Comparison of ENCODE assay signal across 8 cellular contexts in the genomic region with DNA sequence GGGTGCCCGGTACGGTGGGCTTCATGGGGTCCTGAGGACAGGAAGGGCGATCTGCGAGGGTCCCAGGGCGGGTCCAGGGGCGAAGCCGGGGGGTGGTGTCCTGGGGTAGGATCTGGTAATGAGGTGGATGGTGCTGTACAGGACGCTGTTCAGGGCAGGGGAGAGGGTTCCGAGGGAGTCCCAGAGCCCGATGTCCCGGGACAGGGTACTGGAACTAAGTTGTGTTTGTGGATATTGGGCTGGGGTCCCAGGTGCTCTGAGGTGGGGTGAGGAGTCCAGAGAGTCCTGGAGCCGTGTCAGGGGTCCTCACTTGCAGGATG.
A peak's percentile ranks its signal among the peaks of the same experiment; 100 is the strongest.
DNase-seq lines count a peak whose midpoint lies in the region; ATAC-seq and TF ChIP-seq lines count a peak whose summit lies in the region.

No MANE protein-coding gene starts in this region.

- H3K27me3 Mint-ChIP-seq in nephron progenitor cell (ENCODE audit: low read depth, poor library complexity): peaks cover 21% of the 10 kb centered on the region

- peak; percentile 5 for ATAC-seq in GM19452 (IDR thresholded peaks at IDR 0.05; ENCODE audit: unreplicated experiment)
- ATAC-seq in GM21447 (IDR thresholded peaks at IDR 0.05; ENCODE audit: unreplicated experiment): no peak

- H3K27me3 ChIP-seq in KMS-11 (ENCODE audit: insufficient read depth, low read depth): peaks cover 4% of the 10 kb centered on the region; the same call in 1 of the 2 replicates
- H3K27me3 ChIP-seq in effector memory CD4-positive, alpha-beta T cell (replicated peaks; ENCODE audit: control insufficient read depth, insufficient read depth, low read length, poor library complexity, severe bottlenecking): no peaks in the 10 kb centered on the region

- H3K36me3 ChIP-seq in KMS-11 (ENCODE audit: insufficient read depth): no peaks in the 10 kb centered on the region
- H3K36me3 ChIP-seq in effector memory CD4-positive, alpha-beta T cell (ENCODE audit: control insufficient read depth, insufficient read depth, low read length): peaks cover 11% of the 10 kb centered on the region

- peak overlapping the region; percentile 90 for H2AFZ ChIP-seq in KMS-11 (ENCODE audit: low read depth)

- peak overlapping the region; percentile 99 for H3K4me3 Mint-ChIP-seq in nephron progenitor cell

- no peak overlapping the region for H3K4me3 ChIP-seq in KMS-11 (IDR thresholded peaks at IDR 0.05; ENCODE audit: insufficient read depth, low read depth, low read length)
- peak overlapping the region; percentile 70 for H3K4me3 ChIP-seq in effector memory CD4-positive, alpha-beta T cell (ENCODE audit: insufficient read depth, low read depth, low read length, poor library complexity, severe bottlenecking)

- H3K36me3 Mint-ChIP-seq in nephron progenitor cell (ENCODE audit: low read depth): peaks cover 15% of the 10 kb centered on the region

- H3K9me3 ChIP-seq in effector memory CD4-positive, alpha-beta T cell (ENCODE audit: control insufficient read depth, low read length): no peaks in the 10 kb centered on the region

- H3K79me2 ChIP-seq in KMS-11 (ENCODE audit: insufficient read depth, low read depth): no peaks in the 10 kb centered on the region

- peaks cover 47% of the 10 kb centered on the region for H3K4me1 Mint-ChIP-seq in nephron progenitor cell

- H4K20me1 ChIP-seq in KMS-11 (ENCODE audit: insufficient read depth): no peaks in the 10 kb centered on the region

- H3K4me2 ChIP-seq in KMS-11: peak overlapping the region; percentile 96

- no peak overlapping the region for H3K27ac Mint-ChIP-seq in nephron progenitor cell

- H3K9me3 Mint-ChIP-seq in nephron progenitor cell: peaks cover 9% of the 10 kb centered on the region

- 0 out of 2 replicates have a peak overlapping the region, but pooled peaks have one; percentile 66 for H3K27ac ChIP-seq in KMS-11
- H3K27ac ChIP-seq in effector memory CD4-positive, alpha-beta T cell (ENCODE audit: insufficient read depth, low read length, poor library complexity, severe bottlenecking): peak overlapping the region; percentile 64

- TF ChIP-seq CTCF in KMS-11 (conservative IDR thresholded peaks at IDR 0.05; ENCODE audit: low read depth, low read length): no peak
- TF ChIP-seq CTCF in nephron progenitor cell (IDR thresholded peaks at IDR 0.05): no peak

- H3K9ac ChIP-seq in KMS-11: peak overlapping the region; percentile 73

- peaks cover 18% of the 10 kb centered on the region for H3K4me1 ChIP-seq in KMS-11 (ENCODE audit: low read depth, poor library complexity, severe bottlenecking)
- peaks cover 19% of the 10 kb centered on the region for H3K4me1 ChIP-seq in effector memory CD4-positive, alpha-beta T cell (ENCODE audit: control insufficient read depth, insufficient read depth, low read length, poor library complexity, severe bottlenecking)

- no peak for DNase-seq in effector memory CD4-positive, alpha-beta T cell
- DNase-seq in nephron progenitor cell (no peak), cerebellar nuclear complex (lab: John Stamatoyannopoulos, UW) (no peak), DMS153 (lab: John Stamatoyannopoulos, UW) (no peak), MV-4-11 (lab: John Stamatoyannopoulos, UW) (no peak)
